In the genomic region with DNA sequence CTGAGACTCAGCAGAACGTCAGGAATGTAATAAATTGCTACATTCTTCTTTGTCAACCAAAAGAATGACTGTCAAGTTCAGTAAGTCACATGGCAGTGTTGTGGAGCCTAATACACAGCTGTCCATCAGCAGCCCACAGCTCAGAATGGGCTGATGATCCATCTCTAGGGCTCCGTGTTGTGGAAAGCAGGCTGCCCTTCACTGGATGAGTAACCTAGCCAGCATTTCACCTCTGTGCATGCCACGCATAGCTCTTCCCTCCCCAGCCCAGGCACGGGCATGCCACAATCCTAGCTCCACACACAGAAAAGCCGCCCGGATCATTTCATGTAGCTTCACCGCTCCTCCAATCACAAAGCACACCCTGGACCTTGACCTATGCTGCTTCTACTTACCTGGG, we compare ENCODE assay signal across 16 cellular contexts.
DNase-seq lines count a peak whose midpoint lies in the region; FAIRE-seq and TF ChIP-seq lines count a peak whose summit lies in the region.
"Had no signal": no experiment of that assay in that cellular context is flagged by ENCODE, and none has a peak within 500 bp of the region (broad histone marks: within the 10 kb centered on the region; RNA-seq: fewer than 3 reads in every experiment).

No MANE protein-coding gene starts in this region.

- H3K9ac ChIP-seq in mammary epithelial cell (ENCODE audit: insufficient read depth, low read length) (no peak overlapping the region), GM23248 (no peak overlapping the region)
- H3K9ac ChIP-seq: BLaER1 treated with 17β-estradiol and CSF1 and Interleukin-3, amounts not matched to agents 10 nM and 100 nM had no signal

- CTCF ChIA-PET in mammary epithelial cell (lab: Charles Lee; ENCODE audit: low non-redundant PET): interaction anchor here (0.5 to 0.8 kb wide), 2 partner anchors 463 to 605 kb away, joined by 3 to 6 read pairs; no protein-coding TSS in a partner anchor
- CTCF ChIA-PET in MCF 10A (lab: Yijun Ruan, JAX): interaction anchor here (0.5 to 2.0 kb wide), 2 partner anchors 8 to 97 kb away, joined by 4 to 7 read pairs; no protein-coding TSS in a partner anchor

- BruUV-seq in mammary epithelial cell (replicated peaks; lab: Mats Ljungman, UMichigan): no TSS peak
- BruUV-seq in MCF 10A (replicated peaks; lab: Mats Ljungman, UMichigan): no TSS peak

- H4K20me1 ChIP-seq in mammary epithelial cell (ENCODE audit: insufficient read depth, low read length): no peaks in the 10 kb centered on the region
- H4K20me1 ChIP-seq in GM23248 (ENCODE audit: insufficient read depth): no peaks in the 10 kb centered on the region
- H4K20me1 ChIP-seq: BLaER1 treated with 17β-estradiol and CSF1 and Interleukin-3, amounts not matched to agents 10 nM and 100 nM had no signal

- no peaks in the 10 kb centered on the region for H3K9me3 Mint-ChIP-seq in MCF 10A (ENCODE audit: unreplicated experiment)

- H3K4me1 ChIP-seq in mammary epithelial cell (ENCODE audit: insufficient read depth, low read length) (peaks cover 25% of the 10 kb centered on the region), SJSA1 (replicated peaks) (peaks cover 34% of the 10 kb centered on the region), GM23248 (ENCODE audit: insufficient read depth) (peaks cover 10% of the 10 kb centered on the region; the same call in 1 of the 2 replicates)

- H3K4me2 ChIP-seq in mammary epithelial cell (ENCODE audit: insufficient read depth, low read depth, low read length): peak overlapping the region; percentile 43
- H3K4me2 ChIP-seq in GM23248 (ENCODE audit: unreplicated experiment): no peak overlapping the region
- H3K4me2 ChIP-seq: BLaER1 treated with 17β-estradiol and CSF1 and Interleukin-3, amounts not matched to agents 10 nM and 100 nM had no signal

- H3K9me2 ChIP-seq in GM23248 (ENCODE audit: insufficient read depth): no peaks in the 10 kb centered on the region

- H3F3A ChIP-seq in GM23248 (ENCODE audit: insufficient read depth): peaks cover 5% of the 10 kb centered on the region; the same call in 1 of the 2 replicates

- dilution Hi-C loops in mammary epithelial cell (cut with HindIII; ENCODE audit: low sequenced_read_pairs): no loop called here

- H3K79me2 ChIP-seq in mammary epithelial cell (ENCODE audit: insufficient read depth, low read length) (no peaks in the 10 kb centered on the region), GM23248 (ENCODE audit: insufficient read depth) (no peaks in the 10 kb centered on the region)

- H3K4me3 Mint-ChIP-seq in MCF 10A (ENCODE audit: unreplicated experiment): no peak overlapping the region

- intact Hi-C loops in mammary epithelial cell (cut with micrococcal nuclease) (no loop called here), MCF 10A (cut with micrococcal nuclease) (loop anchor here (10.0 kb wide), 1 partner anchor 364 kb away; no protein-coding TSS in a partner anchor)

- 6% methylated on average over 7 of the region's 7 CpGs for WGBS in mammary epithelial cell (ENCODE audit: low coverage, missing lambda C conversion rate)
- WGBS in GM23248 (ENCODE audit: low coverage in 1 of 2, low lambda C conversion rate in 2 of 2, missing lambda C conversion rate in 2 of 2), 2 experiments: 55 to 63% methylated on average over 7 of the region's 7 CpGs

- H2AFZ ChIP-seq in mammary epithelial cell (ENCODE audit: low read depth, low read length) (no peak overlapping the region), GM23248 (no peak overlapping the region)

- H3K4me3 ChIP-seq in mammary epithelial cell (replicated peaks in 1 of 3; ENCODE audit: insufficient read depth in 1 of 3, low read depth in 2 of 3, low read length in 3 of 3) (no peak overlapping the region), SJSA1 (no peak overlapping the region), GM23248 (no peak overlapping the region)
- H3K4me3 ChIP-seq: BLaER1 treated with 17β-estradiol and CSF1 and Interleukin-3, amounts not matched to agents 10 nM and 100 nM; GM12878; K562 had no signal

- in situ Hi-C loops in mammary epithelial cell (cut with MboI; ENCODE audit: low sequenced_read_pairs in 2 of 2) (loop anchor here in 1 of 2 donors (25.0 kb wide), 1 partner anchor 1327 kb away; no protein-coding TSS in a partner anchor), GM23248 (cut with MboI) (loop anchor here (25.0 kb wide), 1 partner anchor 523 kb away; no protein-coding TSS in a partner anchor)

- TF ChIP-seq CTCF in mammary epithelial cell (conservative IDR thresholded peaks at IDR 0.05 in 1 of 2, IDR thresholded peaks at IDR 0.05 in 1 of 2; ENCODE audit: extremely low read depth in 1 of 2, insufficient read depth in 1 of 2, low read depth in 1 of 2, low read length in 2 of 2) (no peak), MCF 10A (IDR thresholded peaks at IDR 0.05; ENCODE audit: unreplicated experiment) (no peak)

- H3K27me3 ChIP-seq in mammary epithelial cell (ENCODE audit: insufficient read depth, low read length): no peaks in the 10 kb centered on the region
- H3K27me3 ChIP-seq in SJSA1 (replicated peaks): no peaks in the 10 kb centered on the region
- no peaks in the 10 kb centered on the region for H3K27me3 ChIP-seq in GM23248 (replicated peaks; ENCODE audit: insufficient read depth)
- H3K27me3 ChIP-seq: BLaER1 treated with 17β-estradiol and CSF1 and Interleukin-3, amounts not matched to agents 10 nM and 100 nM had no signal

- H3K27ac ChIP-seq in mammary epithelial cell (ENCODE audit: insufficient read depth, low read depth, low read length) (peak overlapping the region; percentile 17), SJSA1 (no peak overlapping the region), GM23248 (no peak overlapping the region)
- H3K27ac ChIP-seq: 22Rv1; BLaER1 treated with 17β-estradiol and CSF1 and Interleukin-3, amounts not matched to agents 10 nM and 100 nM had no signal

- H3K27me3 Mint-ChIP-seq in MCF 10A (ENCODE audit: insufficient read depth, unreplicated experiment): no peaks in the 10 kb centered on the region

- no peaks in the 10 kb centered on the region for H3K36me3 Mint-ChIP-seq in MCF 10A (ENCODE audit: insufficient read depth, unreplicated experiment)

- POLR2A ChIA-PET in MCF 10A (lab: Yijun Ruan, JAX): no interaction called here

- peak; percentile 77 for DNase-seq in mammary epithelial cell
- DNase-seq in MCF 10A (ENCODE audit: unreplicated experiment): no peak
- peak; percentile 39 to 54 for DNase-seq in SJSA1 (ENCODE audit: low read depth in 1 of 2, low spot score in 2 of 2)
- DNase-seq in glomerular visceral epithelial cell (ENCODE audit: extremely low spot score): peak; percentile 79
- DNase-seq in urothelium cell line (ENCODE audit: low spot score): peak; percentile 77
- no peak for DNase-seq in GM23248
- no peak for DNase-seq in stimulated activated CD4-positive, alpha-beta T cell treated with anti-CD3 and anti-CD28 coated beads, Interleukin-4, amount 100 ng/mL, for 4 hours
- no peak for DNase-seq in NCI-H526 (lab: John Stamatoyannopoulos, UW)
- DNase-seq: NCI-H1092 treated with DMSO at 0.1 percent for 48 hours, NCI-H1694, SHP77 had no signal

- H3K9me3 ChIP-seq in mammary epithelial cell (replicated peaks; ENCODE audit: insufficient read depth, low read length) (no peaks in the 10 kb centered on the region), SJSA1 (replicated peaks) (no peaks in the 10 kb centered on the region), GM23248 (ENCODE audit: low read depth) (no peaks in the 10 kb centered on the region)
- H3K9me3 ChIP-seq: BLaER1 treated with 17β-estradiol and CSF1 and Interleukin-3, amounts not matched to agents 10 nM and 100 nM had no signal

- H3K36me3 ChIP-seq in mammary epithelial cell (ENCODE audit: insufficient read depth, low read length): no peaks in the 10 kb centered on the region
- H3K36me3 ChIP-seq in SJSA1: no peaks in the 10 kb centered on the region
- no peaks in the 10 kb centered on the region for H3K36me3 ChIP-seq in GM23248 (ENCODE audit: low read depth)
- H3K36me3 ChIP-seq: BLaER1 treated with 17β-estradiol and CSF1 and Interleukin-3, amounts not matched to agents 10 nM and 100 nM had no signal

- FAIRE-seq in urothelium cell line (lab: Jason Lieb, UNC): peak; percentile 95
- FAIRE-seq: GM12878, GM18507, K562 had no signal

- peaks cover 11% of the 10 kb centered on the region for H3K4me1 Mint-ChIP-seq in MCF 10A (ENCODE audit: insufficient read depth, unreplicated experiment)

- no peak overlapping the region for H3K27ac Mint-ChIP-seq in MCF 10A (ENCODE audit: low read depth, unreplicated experiment)

Comparison
In these comparisons a context has a peak if more than half of its experiments do, and no peak if none do; other contexts are left out.
1. DNase-seq: peak in mammary epithelial cell (single experiment), SJSA1 (2 of 2), glomerular visceral epithelial cell (single experiment) and urothelium cell line (single experiment); none in MCF 10A (single experiment), GM23248 (single experiment), stimulated activated CD4-positive, alpha-beta T cell treated with anti-CD3 and anti-CD28 coated beads, Interleukin-4, amount 100 ng/mL, for 4 hours (0 of 2) and NCI-H526 (0 of 2).